ENCODE assay signal across 24 cellular contexts in the genomic region with DNA sequence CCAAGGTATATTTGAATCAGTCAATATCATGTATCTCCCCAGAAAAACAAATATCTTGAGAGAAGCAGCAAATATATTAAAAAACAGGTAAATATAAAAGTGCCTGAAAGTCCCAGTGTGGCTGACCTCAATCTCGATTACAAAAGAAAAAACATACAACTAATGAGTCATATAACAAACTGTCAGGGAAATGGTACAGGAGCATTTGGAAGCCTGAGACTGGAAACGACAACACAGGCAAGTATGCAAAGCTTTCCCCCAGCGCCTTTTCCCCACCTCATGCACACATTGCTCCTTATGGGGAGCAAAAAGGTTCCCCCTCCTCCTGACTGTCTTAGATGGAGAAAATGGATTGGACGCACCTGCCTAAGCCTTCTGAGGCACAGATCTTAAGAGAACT.
DNase-seq lines count a peak whose midpoint lies in the region; ATAC-seq and TF ChIP-seq lines count a peak whose summit lies in the region.
"Had no signal": no experiment of that assay in that cellular context is flagged by ENCODE, and none has a peak within 500 bp of the region (broad histone marks: within the 10 kb centered on the region; RNA-seq: fewer than 3 reads in every experiment).

No MANE protein-coding gene starts in this region.

- H3K9me3 ChIP-seq in psoas muscle, result no peaks in the 10 kb centered on the region
- H3K9me3 ChIP-seq: prostate gland, thoracic aorta had no signal

- H3K27me3 ChIP-seq in psoas muscle (ENCODE audit: insufficient read depth in 3 of 3, low read length in 2 of 3), result no peaks in the 10 kb centered on the region

- no peak overlapping the region for H3K27ac ChIP-seq in psoas muscle
- H3K27ac ChIP-seq: prostate gland, thoracic aorta had no signal

- no peak overlapping the region for H3K4me3 ChIP-seq in fibroblast of pulmonary artery (replicated peaks; ENCODE audit: low read depth, low read length)
- no peak overlapping the region for H3K4me3 ChIP-seq in psoas muscle
- H3K4me3 ChIP-seq: lung, prostate gland, thoracic aorta had no signal

- DNase-seq in HT1080 (ENCODE audit: low read depth) (peak; percentile 38), amniotic epithelial cell (ENCODE audit: low read depth) (peak; percentile 74), fibroblast of pulmonary artery (ENCODE audit: low read depth) (peak; percentile 44), psoas muscle (no peak), posterior cingulate gyrus (no peak)
- DNase-seq in stimulated activated CD4-positive, alpha-beta T cell treated with anti-CD3 and anti-CD28 coated beads, Interleukin-15, amount 100 ng/mL, for 24 hours, result no peak
- DNase-seq in activated CD4-positive, alpha-beta T cell treated with anti-CD3 and anti-CD28 coated beads, Interleukin-2, amount 50 U/mL, for 4 hours, result no peak
- DNase-seq: activated naive CD4-positive, alpha-beta T cell treated with Interleukin-2 at 50 U/mL for 16 hours; activated T-cell treated with anti-CD3 and anti-CD28 coated beads, Interleukin-2, amount 50 U/mL, for 4 hours; AML-193; amygdala; CD8-positive, alpha-beta T cell; DMS153; kidney; NCI-H146; NCI-H2171 treated with DMSO at 0.1 percent for 48 hours; NCI-H526 treated with DMSO at 0.1 percent for 48 hours; SHP77 treated with DMSO at 0.1 percent for 48 hours; small intestine; stimulated activated CD4-positive, alpha-beta T cell treated with anti-CD3 and anti-CD28 coated beads, Interleukin-2, amount 100 ng/mL, for 48 hours; stimulated activated naive CD4-positive, alpha-beta T cell treated with Interleukin-2 at 50 U/mL for 16 hours had no signal

- TF ChIP-seq CTCF in fibroblast of pulmonary artery (IDR thresholded peaks at IDR 0.05; ENCODE audit: low read length, missing control alignments), result no peak
- TF ChIP-seq CTCF in psoas muscle (IDR thresholded peaks at IDR 0.05), result no peak

- 78 to 86% (median 84%) methylated on average over 4 of the region's 4 CpGs for WGBS in psoas muscle, 3 donors

- no peak for ATAC-seq in psoas muscle
- ATAC-seq: activated T-cell treated with anti-CD3 and anti-CD28 coated beads, Interleukin-2, amount 50 U/mL, for 4 hours; CD8-positive, alpha-beta T cell had no signal

- H3K36me3 ChIP-seq in psoas muscle (ENCODE audit: insufficient read depth in 1 of 2, low read depth in 1 of 2), result no peaks in the 10 kb centered on the region
- H3K36me3 ChIP-seq: prostate gland, thoracic aorta had no signal

- intact Hi-C loops in psoas muscle (cut with DNase I), result no loop called here
- intact Hi-C loops in posterior cingulate gyrus (cut with DNase I), result no loop called here

- H3K4me1 ChIP-seq in psoas muscle, result no peaks in the 10 kb centered on the region
- H3K4me1 ChIP-seq: prostate gland had no signal

Comparison
In these comparisons a context has a peak if more than half of its experiments do, and no peak if none do; other contexts are left out.
1. DNase-seq: peak in HT1080 (single experiment), amniotic epithelial cell (single experiment) and fibroblast of pulmonary artery (single experiment); none in psoas muscle (0 of 2), stimulated activated CD4-positive, alpha-beta T cell treated with anti-CD3 and anti-CD28 coated beads, Interleukin-15, amount 100 ng/mL, for 24 hours (single experiment), activated CD4-positive, alpha-beta T cell treated with anti-CD3 and anti-CD28 coated beads, Interleukin-2, amount 50 U/mL, for 4 hours (0 of 2) and posterior cingulate gyrus (0 of 10).